Comparison of ENCODE assay signal across 3 cellular contexts in the genomic region with DNA sequence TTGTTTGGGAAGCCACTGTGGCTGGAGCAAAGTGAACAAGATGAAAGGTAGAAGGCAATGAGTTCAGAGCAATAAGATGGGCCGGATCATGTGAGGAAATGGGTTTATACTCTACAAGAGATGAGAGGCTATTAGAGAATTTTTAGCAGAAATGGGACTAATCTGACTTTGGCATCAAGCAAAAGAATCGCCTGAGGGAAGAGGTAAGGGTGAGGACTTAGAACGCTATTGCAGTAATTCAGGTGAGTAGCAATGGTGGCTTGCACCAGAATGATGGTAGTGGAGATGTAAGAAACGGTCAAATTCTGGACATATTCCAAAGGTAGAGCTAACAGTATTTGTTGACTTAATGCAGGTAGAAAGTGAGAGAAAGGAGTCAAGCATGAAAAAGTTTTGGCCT.
"Had no signal": no experiment of that assay in that cellular context is flagged by ENCODE, and none has a peak within 500 bp of the region (broad histone marks: within the 10 kb centered on the region; RNA-seq: fewer than 3 reads in every experiment).

No MANE protein-coding gene starts in this region.

- DNase-seq: GDM1, GF-D8 had no signal

- H3K4me3 ChIP-seq: GM12878 had no signal
